Comparison of ENCODE assay signal across 1 cellular context in genomic region chr4:183905593-183906485, GRCh38.
TF ChIP-seq lines count a peak whose summit lies in the region.

No MANE protein-coding gene starts in this region.

TF ChIP-seq in WTC11, 78 proteins besides CTCF, POLR2A, EP300 and RAD21 (continued from another document and continues in another):
- peak; percentile 47; the same call in 1 of the 2 replicates for TF ChIP-seq ZNF281 (CRISPR knock-in tag; IDR thresholded peaks at IDR 0.05)
- peak; percentile 67; the same call in 1 of the 2 replicates for TF ChIP-seq ZBTB21 (CRISPR knock-in tag; IDR thresholded peaks at IDR 0.05; ENCODE audit: borderline replicate concordance)
- no peak for TF ChIP-seq ZNF232 (CRISPR knock-in tag; IDR thresholded peaks at IDR 0.05)
- 0 out of 2 replicates have a peak, but pooled peaks have one; percentile 15 for TF ChIP-seq EMX1 (CRISPR knock-in tag; IDR thresholded peaks at IDR 0.05)
- peak; percentile 64; the same call in 1 of the 2 replicates for TF ChIP-seq E2F5 (CRISPR knock-in tag; IDR thresholded peaks at IDR 0.05)
- TF ChIP-seq ATF3 (CRISPR knock-in tag; conservative IDR thresholded peaks at IDR 0.05) = no peak
- TF ChIP-seq MLX (CRISPR knock-in tag; IDR thresholded peaks at IDR 0.05) = no peak
- TF ChIP-seq RORB (CRISPR knock-in tag; IDR thresholded peaks at IDR 0.05) = no peak
- TF ChIP-seq SOX15 (CRISPR knock-in tag; IDR thresholded peaks at IDR 0.05) = no peak
- TF ChIP-seq ETV6 (CRISPR knock-in tag; IDR thresholded peaks at IDR 0.05) = peak; percentile 28; the same call in 1 of the 2 replicates
- TF ChIP-seq AR (CRISPR knock-in tag; IDR thresholded peaks at IDR 0.05) = no peak
- no peak for TF ChIP-seq ATF2 (CRISPR knock-in tag; IDR thresholded peaks at IDR 0.05; ENCODE audit: borderline replicate concordance, low read depth)
- TF ChIP-seq ARID4B (CRISPR knock-in tag; IDR thresholded peaks at IDR 0.05; ENCODE audit: borderline replicate concordance) = no peak; the same call in 1 of the 2 replicates
- TF ChIP-seq ZNF425 (CRISPR knock-in tag; conservative IDR thresholded peaks at IDR 0.05) = no peak
- peak; percentile 30; the same call in 1 of the 2 replicates for TF ChIP-seq PRDM15 (CRISPR knock-in tag; IDR thresholded peaks at IDR 0.05)
- no peak for TF ChIP-seq ELF4 (CRISPR knock-in tag; IDR thresholded peaks at IDR 0.05; ENCODE audit: low read depth)
- TF ChIP-seq FOXJ3 (CRISPR knock-in tag; IDR thresholded peaks at IDR 0.05; ENCODE audit: borderline replicate concordance) = no peak
- TF ChIP-seq STAT6 (CRISPR knock-in tag; conservative IDR thresholded peaks at IDR 0.05; ENCODE audit: low read depth) = no peak
- no peak for TF ChIP-seq MXD4 (CRISPR knock-in tag; IDR thresholded peaks at IDR 0.05; ENCODE audit: borderline replicate concordance)
- TF ChIP-seq KAT7 (CRISPR knock-in tag; IDR thresholded peaks at IDR 0.05; ENCODE audit: borderline replicate concordance) = 0 out of 2 replicates have a peak, but pooled peaks have one; percentile 37
- TF ChIP-seq ZBTB43 (CRISPR knock-in tag; IDR thresholded peaks at IDR 0.05) = peak; percentile 70
- no peak; the same call in 1 of the 2 replicates for TF ChIP-seq TCF7 (CRISPR knock-in tag; IDR thresholded peaks at IDR 0.05; ENCODE audit: low read depth)
